In genomic region chr4:147749811-147750321, GRCh38 we compare ENCODE assay signal across 9 cellular contexts. TPM values are rescaled to one million over a fixed set of nuclear protein-coding genes. Genes with fewer than 3 reads are reported as not detected.
A peak's percentile ranks its signal among the peaks of the same experiment; 100 is the strongest.
DNase-seq lines count a peak whose midpoint lies in the region; ATAC-seq and TF ChIP-seq lines count a peak whose summit lies in the region.
"Had no signal": no experiment of that assay in that cellular context is flagged by ENCODE, and none has a peak within 500 bp of the region (broad histone marks: within the 10 kb centered on the region; RNA-seq: fewer than 3 reads in every experiment).

No MANE protein-coding gene starts in this region.

- H3K4me1 Mint-ChIP-seq in CD8-positive, alpha-beta memory T cell, result peaks cover 0 to 4% (median 2%) of the 10 kb centered on the region in 3 donors

- no peaks in the 10 kb centered on the region for H3K79me2 ChIP-seq in OCI-LY3 (ENCODE audit: low read length)

- H3K27ac Mint-ChIP-seq in CD8-positive, alpha-beta memory T cell, result no peak overlapping the region
- H3K27ac Mint-ChIP-seq: naive thymus-derived CD4-positive, alpha-beta T cell had no signal

- no peaks in the 10 kb centered on the region for H3K27me3 ChIP-seq in OCI-LY3 (ENCODE audit: low read depth, low read length)
- H3K27me3 ChIP-seq in CD8-positive, alpha-beta memory T cell (ENCODE audit: insufficient read depth, low read length, poor library complexity, severe bottlenecking), result no peaks in the 10 kb centered on the region

- peak overlapping the region; percentile 0; the same call in 1 of the 2 replicates for H3K4me2 ChIP-seq in OCI-LY3 (ENCODE audit: low read length)

- no peaks in the 10 kb centered on the region for H3K36me3 ChIP-seq in OCI-LY3 (replicated peaks; ENCODE audit: low read depth, low read length)
- no peaks in the 10 kb centered on the region for H3K36me3 ChIP-seq in CD8-positive, alpha-beta memory T cell (ENCODE audit: insufficient read depth, low read length)

- no peak overlapping the region for H3K27ac ChIP-seq in OCI-LY3 (ENCODE audit: low read length)
- H3K27ac ChIP-seq in CD8-positive, alpha-beta memory T cell (ENCODE audit: low read depth, low read length), result no peak overlapping the region

- H3K9me3 Mint-ChIP-seq in CD8-positive, alpha-beta memory T cell, result peaks cover 0 to 2% (median 0%) of the 10 kb centered on the region in 5 donors
- H3K9me3 Mint-ChIP-seq: naive thymus-derived CD4-positive, alpha-beta T cell had no signal

- no peaks in the 10 kb centered on the region for H3K9me3 ChIP-seq in OCI-LY3 (ENCODE audit: insufficient read depth, low read length)
- no peaks in the 10 kb centered on the region for H3K9me3 ChIP-seq in CD8-positive, alpha-beta memory T cell (ENCODE audit: low read length)

- peaks cover 0 to 1% of the 10 kb centered on the region in 2 donors for H3K27me3 Mint-ChIP-seq in CD8-positive, alpha-beta memory T cell
- H3K27me3 Mint-ChIP-seq: naive thymus-derived CD4-positive, alpha-beta T cell had no signal

- H3K4me3 Mint-ChIP-seq in CD8-positive, alpha-beta memory T cell, result no peak overlapping the region
- H3K4me3 Mint-ChIP-seq: naive thymus-derived CD4-positive, alpha-beta T cell had no signal

- H3K4me3 ChIP-seq in OCI-LY3 (ENCODE audit: low read length), result no peak overlapping the region
- no peak overlapping the region for H3K4me3 ChIP-seq in CD8-positive, alpha-beta memory T cell (ENCODE audit: low read length)

- POLR2A ChIA-PET in CD8-positive, alpha-beta memory T cell (lab: Charles Lee), result no interaction called here

- no peaks in the 10 kb centered on the region for H4K20me1 ChIP-seq in OCI-LY3 (ENCODE audit: insufficient read depth, low read length)

- CTCF ChIA-PET in CD8-positive, alpha-beta memory T cell (lab: Charles Lee), result interaction anchor here (1.2 kb wide), 1 partner anchor 14 kb away, joined by 4 read pairs; no protein-coding TSS in a partner anchor

- DNase-seq in NCI-H146 (lab: John Stamatoyannopoulos, UW) (no peak), HuH-7.5 (ENCODE audit: low spot score) (no peak), NCI-H1694 treated with DMSO at 0.1 percent for 48 hours (lab: John Stamatoyannopoulos, UW) (no peak)
- DNase-seq in CD8-positive, alpha-beta memory T cell, result no peak
- DNase-seq: naive thymus-derived CD4-positive, alpha-beta T cell had no signal

- H3K36me3 Mint-ChIP-seq in CD8-positive, alpha-beta memory T cell, result no peaks in the 10 kb centered on the region

- H3K9ac ChIP-seq in OCI-LY3 (ENCODE audit: low read length), result no peak overlapping the region

- TF ChIP-seq CTCF in OCI-LY3 (IDR thresholded peaks at IDR 0.05; ENCODE audit: low read depth, low read length), result no peak

- no peak overlapping the region for H2AFZ ChIP-seq in OCI-LY3 (ENCODE audit: low read depth, low read length)

- ATAC-seq in GM18508 (IDR thresholded peaks at IDR 0.05; ENCODE audit: insufficient read depth, unreplicated experiment), result peak; percentile 92
- peak; percentile 87 for ATAC-seq in GM21515 (IDR thresholded peaks at IDR 0.05; ENCODE audit: unreplicated experiment)
- peak; percentile 97 for ATAC-seq in HG03135 (IDR thresholded peaks at IDR 0.05; ENCODE audit: unreplicated experiment)
- ATAC-seq: naive thymus-derived CD4-positive, alpha-beta T cell had no signal

- H3K4me1 ChIP-seq in OCI-LY3 (ENCODE audit: low read length), result peaks cover 10% of the 10 kb centered on the region
- H3K4me1 ChIP-seq in CD8-positive, alpha-beta memory T cell (ENCODE audit: insufficient read depth, low read length), result no peaks in the 10 kb centered on the region

RNA-seq across cellular contexts. Expression of gene ARHGAP10, which starts 18.0 kb away (rescaled TPM):
- 1 to 10 TPM; 8.6 to 9.7 TPM for total RNA-seq in CD8-positive, alpha-beta memory T cell
- polyA plus RNA-seq in CD8-positive, alpha-beta memory T cell, result 14.0 TPM
